Comparison of ENCODE assay signal across 8 cellular contexts in the genomic region with DNA sequence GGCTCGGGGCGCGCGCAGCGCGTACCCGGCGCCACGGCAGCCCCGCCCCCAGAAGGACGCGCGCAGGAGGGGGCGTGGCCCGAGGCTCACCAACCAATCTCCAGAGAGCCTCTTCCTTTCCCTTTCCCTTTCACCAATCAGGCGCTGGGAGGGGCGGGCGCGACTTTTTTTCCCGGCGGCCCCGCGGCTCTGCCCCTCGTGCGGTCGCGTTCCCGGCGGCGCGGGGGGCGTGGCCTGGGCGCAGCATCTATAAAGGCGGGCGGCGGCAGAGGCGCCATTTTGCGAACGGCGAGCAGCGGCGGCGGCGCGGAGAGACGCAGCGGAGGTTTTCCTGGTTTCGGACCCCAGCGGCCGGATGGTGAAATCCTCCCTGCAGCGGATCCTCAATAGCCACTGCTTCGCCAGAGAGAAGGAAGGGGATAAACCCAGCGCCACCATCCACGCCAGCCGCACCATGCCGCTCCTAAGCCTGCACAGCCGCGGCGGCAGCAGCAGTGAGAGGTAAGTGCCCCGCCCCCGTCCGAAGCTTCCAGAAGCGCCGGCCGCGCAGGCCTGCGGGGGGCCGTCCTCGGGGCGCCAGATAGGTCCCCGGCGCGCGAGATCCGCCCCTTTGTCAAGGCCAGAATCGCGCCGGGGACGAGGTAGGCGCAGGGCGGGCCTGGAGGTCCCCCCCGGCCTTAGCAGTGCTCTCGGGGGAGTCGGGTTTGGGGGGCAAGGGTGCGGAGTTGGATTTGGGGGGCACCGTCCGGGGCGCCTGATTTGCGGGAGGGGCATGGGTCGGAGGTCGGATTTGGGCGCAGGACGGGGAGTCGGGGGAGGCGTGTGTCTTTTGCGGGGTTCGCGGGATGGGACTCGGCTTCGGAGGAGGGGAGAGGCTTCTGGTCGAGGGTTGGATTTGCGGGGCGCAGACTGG. TPM values are rescaled to one million over a fixed set of nuclear protein-coding genes. Genes with fewer than 3 reads are reported as not detected.
DNase-seq lines count a peak whose midpoint lies in the region; ATAC-seq and TF ChIP-seq lines count a peak whose summit lies in the region.

No MANE protein-coding gene starts in this region.

- no peaks in the 10 kb centered on the region for H3K9me3 Mint-ChIP-seq in activated naive CD4-positive, alpha-beta T cell treated with anti-CD3 and anti-CD28 coated beads, Interleukin-2, amount 50 U/mL, for 24 hours

- POLR2A ChIA-PET in HEK293 (lab: Yijun Ruan, JAX), result interaction anchor here (1.4 to 3.4 kb wide), 2 partner anchors 31 to 207 kb away, joined by 3 to 18 read pairs; partner anchors contain the start of gene GADD45B

- TF ChIP-seq POLR2A in NB4 (IDR thresholded peaks at IDR 0.05; ENCODE audit: extremely low read depth, insufficient read length) (peak; percentile 96), testis (IDR thresholded peaks at IDR 0.05) (peak; percentile 100)

- H3K4me3 Mint-ChIP-seq in activated naive CD4-positive, alpha-beta T cell treated with anti-CD3 and anti-CD28 coated beads, Interleukin-2, amount 50 U/mL, for 24 hours, result peak overlapping the region; percentile 89

- ATAC-seq in omental fat pad (ENCODE audit: low FRiP score), result peak; percentile 86

- H3K27ac ChIP-seq in HEK293 (ENCODE audit: extremely low read depth, low read depth, low read length) (peak overlapping the region; percentile 98), testis (peak overlapping the region; percentile 99)

- H3K4me1 Mint-ChIP-seq in activated naive CD4-positive, alpha-beta T cell treated with anti-CD3 and anti-CD28 coated beads, Interleukin-2, amount 50 U/mL, for 24 hours, result peaks cover 29% of the 10 kb centered on the region

- H3K9me3 ChIP-seq in HEK293 (ENCODE audit: control insufficient read depth, insufficient read depth, low read depth, low read length) (no peaks in the 10 kb centered on the region), testis (no peaks in the 10 kb centered on the region)

- DNase-seq in GF-D8 (lab: John Stamatoyannopoulos, UW) (peak; percentile 90), NB4 (ENCODE audit: low read depth) (peak; percentile 91), SK-N-DZ (ENCODE audit: low spot score) (peak; percentile 92), glomerular endothelial cell (ENCODE audit: extremely low read depth, low read depth, low spot score) (peak; percentile 67), omental fat pad (ENCODE audit: low spot score) (peak; percentile 89), testis (peak; percentile 98)

- H3K4me3 ChIP-seq in HEK293 (ENCODE audit: low read depth, low read length) (peak overlapping the region; percentile 99), NB4 (ENCODE audit: low read depth, low read length) (peak overlapping the region; percentile 78), testis (peak overlapping the region; percentile 80 to 100)

- no peaks in the 10 kb centered on the region for H3K27me3 Mint-ChIP-seq in activated naive CD4-positive, alpha-beta T cell treated with anti-CD3 and anti-CD28 coated beads, Interleukin-2, amount 50 U/mL, for 24 hours

- peaks cover 11% of the 10 kb centered on the region for H3K36me3 Mint-ChIP-seq in activated naive CD4-positive, alpha-beta T cell treated with anti-CD3 and anti-CD28 coated beads, Interleukin-2, amount 50 U/mL, for 24 hours

- peaks cover 6 to 28% of the 10 kb centered on the region in 2 experiments; a peak in 2 of 3 replicates for H3K36me3 ChIP-seq in HEK293 (ENCODE audit: control insufficient read depth in 2 of 2, insufficient read depth in 1 of 2, low read length in 2 of 2)
- H3K36me3 ChIP-seq in testis (ENCODE audit: low read depth, missing control alignments), result no peaks in the 10 kb centered on the region

- TF ChIP-seq CTCF in HEK293 (tag by site-specific recombination; IDR thresholded peaks at IDR 0.05) (peak; percentile 47), NB4 (IDR thresholded peaks at IDR 0.05; ENCODE audit: low read depth, low read length) (no peak), omental fat pad (IDR thresholded peaks at IDR 0.05) (no peak), testis (IDR thresholded peaks at IDR 0.05) (peak in 2 of 3 experiments; percentile 47 to 71)

- peak overlapping the region; percentile 87 for H3K27ac Mint-ChIP-seq in activated naive CD4-positive, alpha-beta T cell treated with anti-CD3 and anti-CD28 coated beads, Interleukin-2, amount 50 U/mL, for 24 hours

- H3K4me1 ChIP-seq in HEK293 (ENCODE audit: control insufficient read depth, insufficient read depth, low read length), result 0 out of 2 replicates have a peak, but pooled peaks cover 5% of the 10 kb centered on the region
- H3K4me1 ChIP-seq in testis, result peaks cover 34% of the 10 kb centered on the region

- intact Hi-C loops in testis (cut with DNase I; ENCODE audit: low total_unique reads), result loop anchor here (5.0 to 10.0 kb wide), 3 partner anchors 37 to 125 kb away; partner anchors contain the start of gene AP3D1

- CTCF ChIA-PET in HEK293 (lab: Yijun Ruan, JAX), result interaction anchor here (0.6 kb wide), 2 partner anchors 10 to 424 kb away, joined by 3 read pairs; no protein-coding TSS in a partner anchor

- H3K27me3 ChIP-seq in testis, result no peaks in the 10 kb centered on the region

- 0 to 1% methylated on average over 4 to 91 of the region's 103 CpGs for WGBS in testis, 2 donors

TF ChIP-seq in HEK293, 187 proteins besides CTCF, POLR2A, EP300 and RAD21 (continues in another document):
- TF ChIP-seq AEBP2 (tag by site-specific recombination; IDR thresholded peaks at IDR 0.05; ENCODE audit: borderline replicate concordance) (no peak), ZNF433 (tag by site-specific recombination; IDR thresholded peaks at IDR 0.05; ENCODE audit: low read depth) (no peak), YY1 (tag by site-specific recombination; IDR thresholded peaks at IDR 0.05) (peak; percentile 96), ZNF248 (tag by site-specific recombination; IDR thresholded peaks at IDR 0.05) (no peak), ZNF768 (tag by site-specific recombination; IDR thresholded peaks at IDR 0.05) (no peak)
- TF ChIP-seq, protein P1, sequence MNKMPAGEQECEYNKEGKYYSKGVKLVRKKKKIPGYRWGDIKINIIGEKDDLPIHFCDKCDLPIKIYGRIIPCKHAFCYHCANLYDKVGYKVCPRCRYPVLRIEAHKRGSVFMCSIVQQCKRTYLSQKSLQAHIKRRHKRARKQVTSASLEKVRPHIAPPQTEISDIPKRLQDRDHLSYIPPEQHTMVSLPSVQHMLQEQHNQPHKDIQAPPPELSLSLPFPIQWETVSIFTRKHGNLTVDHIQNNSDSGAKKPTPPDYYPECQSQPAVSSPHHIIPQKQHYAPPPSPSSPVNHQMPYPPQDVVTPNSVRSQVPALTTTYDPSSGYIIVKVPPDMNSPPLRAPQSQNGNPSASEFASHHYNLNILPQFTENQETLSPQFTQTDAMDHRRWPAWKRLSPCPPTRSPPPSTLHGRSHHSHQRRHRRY (tag by site-specific recombination; IDR thresholded peaks at IDR 0.05), result no peak

RNA-seq across cellular contexts. Expression of gene PEAK3, which starts 12.5 kb away (rescaled TPM):
- polyA plus RNA-seq in SK-N-DZ (2014; cell fraction: cytosol; rRNA removed), result not detected in 2 replicates
- not detected in 2 replicates for polyA plus RNA-seq in SK-N-DZ (2014; cell fraction: nucleus; rRNA removed)
- total RNA-seq in glomerular endothelial cell (0.05 TPM in 1 of 2 replicates, not detected in the other), omental fat pad (1 to 10 TPM in 3 of 4 donors, under 1 TPM in 1; 0.09 to 9.1 (median 1.3) TPM), testis (under 1 TPM; 0.37 to 0.55 TPM)
- 0.16 TPM for polyA plus RNA-seq in testis (ENCODE audit: insufficient read depth, low read depth, low replicate concordance)

RNA-seq across cellular contexts. Expression of gene JSRP1, which starts 13.3 kb away (rescaled TPM):
- 8.7 and 19.3 TPM in 2 replicates for polyA plus RNA-seq in SK-N-DZ (2014; cell fraction: cytosol; rRNA removed)
- 9.6 and 14.3 TPM in 2 replicates for polyA plus RNA-seq in SK-N-DZ (2014; cell fraction: nucleus; rRNA removed)
- total RNA-seq in glomerular endothelial cell, result 0.23 and 0.48 TPM in 2 replicates
- not detected for total RNA-seq in omental fat pad
- 1 to 10 TPM; 2.2 to 2.6 TPM for total RNA-seq in testis
- polyA plus RNA-seq in testis (ENCODE audit: insufficient read depth, low read depth, low replicate concordance), result 4.6 TPM

RNA-seq across cellular contexts. Expression of gene AMH, which starts 20.4 kb away (rescaled TPM):
- 11.5 and 13.5 TPM in 2 replicates for polyA plus RNA-seq in SK-N-DZ (2014; cell fraction: cytosol; rRNA removed)
- 285 and 416 TPM in 2 replicates for polyA plus RNA-seq in SK-N-DZ (2014; cell fraction: nucleus; rRNA removed)
- 1.4 and 2.1 TPM in 2 replicates for total RNA-seq in glomerular endothelial cell
- total RNA-seq in omental fat pad, result 1 to 10 TPM in 1 of 4 donors, under 1 TPM in 2, not detected in 1; 0.25 to 1.1 (median 0.72) TPM
- 100 to 1,000 TPM; 180 to 268 TPM for total RNA-seq in testis
- polyA plus RNA-seq in testis (ENCODE audit: insufficient read depth, low read depth, low replicate concordance), result 50.8 TPM

RNA-seq across cellular contexts. Expression of gene SF3A2, which starts 32.9 kb away (rescaled TPM):
- 29.1 and 36.1 TPM in 2 replicates for polyA plus RNA-seq in SK-N-DZ (2014; cell fraction: cytosol; rRNA removed)
- 112 and 117 TPM in 2 replicates for polyA plus RNA-seq in SK-N-DZ (2014; cell fraction: nucleus; rRNA removed)
- total RNA-seq in glomerular endothelial cell, result 45.9 and 90.2 TPM in 2 replicates
- 10 to 100 TPM; 13.2 to 31.1 (median 24.5) TPM for total RNA-seq in omental fat pad
- 100 to 1,000 TPM; 102 to 122 TPM for total RNA-seq in testis
- 117 TPM for polyA plus RNA-seq in testis (ENCODE audit: insufficient read depth, low read depth, low replicate concordance)

RNA-seq across cellular contexts. Expression of gene PLEKHJ1, which starts 33.4 kb away (rescaled TPM):
- polyA plus RNA-seq in SK-N-DZ (2014; cell fraction: cytosol; rRNA removed), result 149 TPM in 2 replicates
- polyA plus RNA-seq in SK-N-DZ (2014; cell fraction: nucleus; rRNA removed), result 161 and 205 TPM in 2 replicates
- 68.1 and 69.8 TPM in 2 replicates for total RNA-seq in glomerular endothelial cell
- 10 to 100 TPM; 45.0 to 67.5 (median 52.3) TPM for total RNA-seq in omental fat pad
- 100 to 1,000 TPM; 126 to 153 TPM for total RNA-seq in testis
- polyA plus RNA-seq in testis (ENCODE audit: insufficient read depth, low read depth, low replicate concordance), result 111 TPM

Comparison
In these comparisons a context has a peak if more than half of its experiments do, and no peak if none do; other contexts are left out.
1. Peak in every context shown above with its lines: DNase-seq, ATAC-seq, H3K4me3 ChIP-seq and H3K27ac ChIP-seq.
2. CTCF ChIP-seq: peak in HEK293 (single experiment) and testis (2 of 3); none in NB4 (single experiment) and omental fat pad (0 of 3).
3. RNA of gene AMH, which starts 20.4 kb away (total RNA-seq): 180 to 268 TPM in testis; 1.4 to 2.1 TPM in glomerular endothelial cell and 0.25 to 1.1 TPM in omental fat pad; every median in the first group is over 10 times any median in the second.